Comparison of ENCODE assay signal across 8 cellular contexts in genomic region chr1:112466078-112466660, GRCh38. TPM values are rescaled to one million over a fixed set of nuclear protein-coding genes. Genes with fewer than 3 reads are reported as not detected.
DNase-seq lines count a peak whose midpoint lies in the region; ATAC-seq and TF ChIP-seq lines count a peak whose summit lies in the region.

No MANE protein-coding gene starts in this region.

- ATAC-seq in foreskin keratinocyte: peak; percentile 63

- H3K27me3 ChIP-seq in MM.1S (replicated peaks; ENCODE audit: insufficient read depth, low read length) (no peaks in the 10 kb centered on the region), foreskin keratinocyte (no peaks in the 10 kb centered on the region), neutrophil (peaks cover 62% of the 10 kb centered on the region), subcutaneous abdominal adipose tissue (ENCODE audit: control insufficient read depth in 5 of 5, insufficient read depth in 4 of 5, low read length in 5 of 5) (peaks cover 0 to 3% (median 0%) of the 10 kb centered on the region in 5 donors)

- H3F3A ChIP-seq in MM.1S (ENCODE audit: insufficient read depth, low read length): no peaks in the 10 kb centered on the region; the same call in 1 of the 2 replicates

- H3K36me3 ChIP-seq in MM.1S (replicated peaks; ENCODE audit: insufficient read depth, low read length) (no peaks in the 10 kb centered on the region), neutrophil (no peaks in the 10 kb centered on the region), subcutaneous abdominal adipose tissue (ENCODE audit: control insufficient read depth in 5 of 5, insufficient read depth in 5 of 5, low read length in 5 of 5) (no peaks in the 10 kb centered on the region)

- no peaks in the 10 kb centered on the region for H4K20me1 ChIP-seq in MM.1S (ENCODE audit: insufficient read depth, low read length)

- no peak overlapping the region; the same call in 1 of the 2 replicates for H3K27ac ChIP-seq in MM.1S (ENCODE audit: low read length)
- no peak overlapping the region for H3K27ac ChIP-seq in foreskin keratinocyte
- H3K27ac ChIP-seq in neutrophil: no peak overlapping the region
- peak overlapping the region; percentile 41 for H3K27ac ChIP-seq in subcutaneous abdominal adipose tissue (ENCODE audit: low read depth, low read length)

- peak overlapping the region; percentile 85 for H2AFZ ChIP-seq in MM.1S (ENCODE audit: low read length)

- DNase-seq in GDM1 (lab: John Stamatoyannopoulos, UW) (peak; percentile 85), HCEC 1CT (peak; percentile 93), MM.1S (peak; percentile 73), SIG-M5 (lab: John Stamatoyannopoulos, UW) (peak; percentile 83), foreskin keratinocyte (peak; percentile 57 to 79)
- peak; percentile 73 for DNase-seq in activated gamma-delta T cell treated with anti-CD3 and anti-CD28 coated beads, Interleukin-2, amount 50 U/mL, for 16 hours (ENCODE audit: low read depth)

- no peaks in the 10 kb centered on the region for H3K79me2 ChIP-seq in MM.1S (ENCODE audit: low read length)

- H3K9me2 ChIP-seq in MM.1S (replicated peaks; ENCODE audit: insufficient read depth, low read length): no peaks in the 10 kb centered on the region

- H3K4me1 ChIP-seq in MM.1S (ENCODE audit: low read length): 0 out of 2 replicates have a peak, but pooled peaks cover 6% of the 10 kb centered on the region
- H3K4me1 ChIP-seq in foreskin keratinocyte: peaks cover 42% of the 10 kb centered on the region
- peaks cover 5 to 9% of the 10 kb centered on the region in 2 experiments for H3K4me1 ChIP-seq in neutrophil (ENCODE audit: control insufficient read depth in 1 of 2, insufficient read depth in 1 of 2, low read depth in 1 of 2, low read length in 1 of 2)
- H3K4me1 ChIP-seq in subcutaneous abdominal adipose tissue (ENCODE audit: control insufficient read depth in 5 of 5, insufficient read depth in 5 of 5, low read length in 5 of 5): peaks cover 7 to 20% (median 17%) of the 10 kb centered on the region in 5 donors

- H3K9me3 ChIP-seq in MM.1S (replicated peaks; ENCODE audit: insufficient read depth, low read length) (no peaks in the 10 kb centered on the region), neutrophil (no peaks in the 10 kb centered on the region), subcutaneous abdominal adipose tissue (ENCODE audit: control insufficient read depth in 5 of 5, low read length in 5 of 5) (no peaks in the 10 kb centered on the region)

- H3K4me3 ChIP-seq in MM.1S (ENCODE audit: low read length) (peak overlapping the region; percentile 42; the same call in 1 of the 2 replicates), neutrophil (ENCODE audit: low read depth in 1 of 2, low read length in 1 of 2) (peak overlapping the region; percentile 37 to 39), subcutaneous abdominal adipose tissue (ENCODE audit: low read depth in 1 of 5, low read length in 5 of 5) (peak overlapping the region; percentile 58 to 76 (median 62))

- peak overlapping the region; percentile 70 for H3K4me2 ChIP-seq in MM.1S (ENCODE audit: low read depth, low read length)

- TF ChIP-seq CTCF in MM.1S (IDR thresholded peaks at IDR 0.05; ENCODE audit: low read length) (peak; percentile 61), foreskin keratinocyte (conservative IDR thresholded peaks at IDR 0.05) (peak; percentile 94), neutrophil (IDR thresholded peaks at IDR 0.05) (peak; percentile 51)

- no peak overlapping the region for H3K9ac ChIP-seq in MM.1S (ENCODE audit: low read length)
- H3K9ac ChIP-seq in subcutaneous abdominal adipose tissue (ENCODE audit: low read length in 5 of 5): peak overlapping the region in 4 of 5 donors; percentile 53 to 77 (median 57)

RNA-seq across cellular contexts. Expression of gene WNT2B, which starts 42.6 kb away (rescaled TPM):
- total RNA-seq in foreskin keratinocyte: 0.61 and 0.74 TPM in 2 replicates
- polyA plus RNA-seq in foreskin keratinocyte: 0.19 and 0.21 TPM in 2 replicates
